19 cellular contexts compared by ENCODE assay signal in genomic region chr18:67582488-67582887, GRCh38.
DNase-seq lines count a peak whose midpoint lies in the region; FAIRE-seq and TF ChIP-seq lines count a peak whose summit lies in the region.
"Had no signal": no experiment of that assay in that cellular context is flagged by ENCODE, and none has a peak within 500 bp of the region (broad histone marks: within the 10 kb centered on the region; RNA-seq: fewer than 3 reads in every experiment).

No MANE protein-coding gene starts in this region.

- H3K4me1 Mint-ChIP-seq in astrocyte (ENCODE audit: low read depth, unreplicated experiment): peaks cover 1% of the 10 kb centered on the region
- H3K4me1 Mint-ChIP-seq: CD4-positive, alpha-beta memory T cell had no signal

- TF ChIP-seq CTCF in astrocyte (IDR thresholded peaks at IDR 0.05; ENCODE audit: insufficient read depth, low read depth, low read length): no peak

- H3K36me3 ChIP-seq in HUES48 (ENCODE audit: control insufficient read depth, insufficient read depth, low read length) (no peaks in the 10 kb centered on the region), astrocyte (ENCODE audit: insufficient read depth, low read length) (no peaks in the 10 kb centered on the region)

- FAIRE-seq in astrocyte (lab: Jason Lieb, UNC): peak; percentile 9
- FAIRE-seq: GM12878, GM19239 had no signal

- peak; percentile 9 for DNase-seq in ELF-1 (ENCODE audit: low read depth, low spot score)
- DNase-seq in astrocyte (ENCODE audit: low read depth): no peak
- DNase-seq in islet precursor cell: peak; percentile 54
- no peak for DNase-seq in T-helper 1 cell
- no peak for DNase-seq in activated CD4-positive, alpha-beta T cell treated with anti-CD3 and anti-CD28 coated beads for 1 hour
- no peak for DNase-seq in NCI-H82 (lab: John Stamatoyannopoulos, UW)
- no peak for DNase-seq in inferior parietal cortex (ENCODE audit: extremely low spot score)
- DNase-seq: C1 segment of cervical spinal cord; Calu3; CD4-positive, alpha-beta memory T cell; COR-L47; DMS153; DND-41; GDM1; GM23248; H9 had no signal

- no peaks in the 10 kb centered on the region for H3K36me3 Mint-ChIP-seq in astrocyte (ENCODE audit: low read depth, unreplicated experiment)
- H3K36me3 Mint-ChIP-seq: CD4-positive, alpha-beta memory T cell had no signal

- H4K20me1 ChIP-seq in astrocyte (ENCODE audit: insufficient read depth, low read length): no peaks in the 10 kb centered on the region

- no peak overlapping the region for H3K27ac Mint-ChIP-seq in astrocyte (ENCODE audit: unreplicated experiment)
- H3K27ac Mint-ChIP-seq: CD4-positive, alpha-beta memory T cell; H9 had no signal

- no peaks in the 10 kb centered on the region for H3K9me3 ChIP-seq in HUES48 (ENCODE audit: control insufficient read depth, insufficient read depth, low read length)
- H3K9me3 ChIP-seq in astrocyte (ENCODE audit: insufficient read depth, low read depth, low read length): no peaks in the 10 kb centered on the region

- H3K9me3 Mint-ChIP-seq in astrocyte (ENCODE audit: unreplicated experiment): peaks cover 6% of the 10 kb centered on the region
- H3K9me3 Mint-ChIP-seq: CD4-positive, alpha-beta memory T cell; H9 had no signal

- no peak overlapping the region for H2AFZ ChIP-seq in astrocyte (ENCODE audit: low read depth, low read length)

- H3K9ac ChIP-seq in HUES48 (ENCODE audit: low read depth, low read length): no peak overlapping the region
- H3K9ac ChIP-seq in astrocyte (ENCODE audit: low read length): no peak overlapping the region
- H3K9ac ChIP-seq: GM23248 had no signal

- H3K4me1 ChIP-seq in HUES48 (ENCODE audit: control insufficient read depth, insufficient read depth, low read length) (peaks cover 16% of the 10 kb centered on the region), astrocyte (ENCODE audit: insufficient read depth, low read length) (peaks cover 5% of the 10 kb centered on the region)

- no peaks in the 10 kb centered on the region for H3K27me3 Mint-ChIP-seq in astrocyte (ENCODE audit: low read depth, unreplicated experiment)
- H3K27me3 Mint-ChIP-seq: CD4-positive, alpha-beta memory T cell had no signal

- H3K4me3 ChIP-seq in HUES48 (ENCODE audit: low read depth, low read length): no peak overlapping the region
- H3K4me3 ChIP-seq in astrocyte (ENCODE audit: insufficient read depth, low read depth, low read length): no peak overlapping the region
- H3K4me3 ChIP-seq: GM12878, GM23248 had no signal

- H3K27me3 ChIP-seq in HUES48 (ENCODE audit: control insufficient read depth, insufficient read depth, low read length): no peaks in the 10 kb centered on the region
- H3K27me3 ChIP-seq in astrocyte (ENCODE audit: insufficient read depth, low read length): no peaks in the 10 kb centered on the region

- H3K79me2 ChIP-seq in astrocyte (ENCODE audit: insufficient read depth, low read length): no peaks in the 10 kb centered on the region

- peak overlapping the region; percentile 8 for H3K27ac ChIP-seq in HUES48 (ENCODE audit: low read depth, low read length)
- no peak overlapping the region for H3K27ac ChIP-seq in astrocyte (ENCODE audit: low read depth, low read length)
- H3K27ac ChIP-seq: GM23248 had no signal

- H3K4me3 Mint-ChIP-seq in astrocyte (ENCODE audit: unreplicated experiment): no peak overlapping the region
- H3K4me3 Mint-ChIP-seq: CD4-positive, alpha-beta memory T cell; H9 had no signal

- no peak overlapping the region for H3K4me2 ChIP-seq in astrocyte (ENCODE audit: low read length)

Comparison
In these comparisons a context has a peak if more than half of its experiments do, and no peak if none do; other contexts are left out.
1. DNase-seq: peak in ELF-1 (single experiment) and islet precursor cell (single experiment); none in astrocyte (single experiment), T-helper 1 cell (0 of 5), activated CD4-positive, alpha-beta T cell treated with anti-CD3 and anti-CD28 coated beads for 1 hour (single experiment), NCI-H82 (single experiment) and inferior parietal cortex (single experiment).